ENCODE assay signal across 9 cellular contexts in the genomic region with DNA sequence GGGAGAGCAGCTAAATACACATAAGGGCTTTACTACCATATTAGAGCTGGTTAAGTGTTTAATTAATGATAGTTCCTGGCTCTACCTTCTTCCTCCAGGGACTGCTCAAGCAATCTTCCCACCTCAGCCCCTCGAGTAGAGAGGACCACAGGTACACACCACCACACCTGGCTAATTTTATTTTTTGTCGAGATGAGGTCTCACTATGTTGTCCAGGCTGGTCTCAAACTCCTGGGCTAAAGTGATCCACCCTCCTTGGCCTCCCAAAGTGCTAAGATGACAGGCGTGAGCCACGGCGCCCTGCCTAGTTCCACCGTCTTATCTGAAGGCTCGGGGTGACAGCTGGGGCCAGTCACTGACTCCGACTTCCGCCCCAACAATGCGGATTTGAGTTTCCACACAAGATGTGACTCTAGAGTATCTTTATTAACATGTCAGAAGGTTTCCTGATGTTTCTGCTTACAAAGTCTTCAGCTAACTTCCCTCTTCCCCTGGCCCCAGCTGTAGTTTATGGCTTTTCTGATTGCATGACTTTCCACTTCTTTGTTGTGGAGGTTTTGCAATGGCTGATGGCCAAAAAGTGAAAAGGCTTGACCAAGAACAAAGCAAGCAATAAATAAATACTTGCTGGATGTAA. TPM values are rescaled to one million over a fixed set of nuclear protein-coding genes. Genes with fewer than 3 reads are reported as not detected.
DNase-seq lines count a peak whose midpoint lies in the region; ATAC-seq and TF ChIP-seq lines count a peak whose summit lies in the region.
"Had no signal": no experiment of that assay in that cellular context is flagged by ENCODE, and none has a peak within 500 bp of the region (broad histone marks: within the 10 kb centered on the region; RNA-seq: fewer than 3 reads in every experiment).

No MANE protein-coding gene starts in this region.

- ATAC-seq in right lobe of liver = peak; percentile 54 to 83 (median 82)
- peak; percentile 88 for ATAC-seq in upper lobe of right lung
- ATAC-seq in activated CD4-positive, CD25-positive, alpha-beta regulatory T cell treated with anti-CD3 and anti-CD28 coated beads, Interleukin-2, amount 50 U/mL, for 24 hours = no peak

- no peak for DNase-seq in activated T-cell treated with anti-CD3 and anti-CD28 coated beads, Interleukin-2, amount 50 U/mL, for 24 hours
- no peak for DNase-seq in activated T-cell treated with anti-CD3 and anti-CD28 coated beads, Interleukin-2, amount 50 U/mL, for 1 hour
- DNase-seq in astrocyte of the spinal cord (ENCODE audit: low read depth, low spot score) (peak; percentile 42), right lobe of liver (peak in 2 of 3 donors; percentile 72 to 74), upper lobe of right lung (peak; percentile 75), occipital lobe (lab: John Stamatoyannopoulos, UW) (no peak), mesenteric fat pad (ENCODE audit: low spot score) (no peak)
- DNase-seq: ACHN had no signal

- H3K9me3 ChIP-seq in right lobe of liver (no peaks in the 10 kb centered on the region), upper lobe of right lung (no peaks in the 10 kb centered on the region)

- peaks cover 34% of the 10 kb centered on the region for H3K36me3 Mint-ChIP-seq in activated T-cell treated with anti-CD3 and anti-CD28 coated beads, Interleukin-2, amount 50 U/mL, for 24 hours (ENCODE audit: low read depth)

- H3K27me3 Mint-ChIP-seq in activated T-cell treated with anti-CD3 and anti-CD28 coated beads, Interleukin-2, amount 50 U/mL, for 24 hours = no peaks in the 10 kb centered on the region

- peaks cover 57% of the 10 kb centered on the region for H3K4me1 Mint-ChIP-seq in activated T-cell treated with anti-CD3 and anti-CD28 coated beads, Interleukin-2, amount 50 U/mL, for 24 hours (ENCODE audit: low read depth)

- no peak overlapping the region for H3K4me3 ChIP-seq in astrocyte of the spinal cord (ENCODE audit: low read depth, low read length)
- H3K4me3 ChIP-seq in right lobe of liver = no peak overlapping the region
- H3K4me3 ChIP-seq in upper lobe of right lung = no peak overlapping the region

- H3K36me3 ChIP-seq in right lobe of liver (no peaks in the 10 kb centered on the region), upper lobe of right lung (no peaks in the 10 kb centered on the region)

- TF ChIP-seq POLR2A in right lobe of liver (IDR thresholded peaks at IDR 0.05) = no peak

- in situ Hi-C loops in astrocyte of the spinal cord (cut with HindIII; ENCODE audit: low sequenced_read_pairs) = no loop called here

- 56% methylated on average over 6 of the region's 10 CpGs for WGBS in right lobe of liver (ENCODE audit: insufficient coverage, low coverage, low lambda C conversion rate, missing lambda C conversion rate)

- H3K9me3 Mint-ChIP-seq in activated T-cell treated with anti-CD3 and anti-CD28 coated beads, Interleukin-2, amount 50 U/mL, for 24 hours = no peaks in the 10 kb centered on the region

- no peak overlapping the region for H3K4me3 Mint-ChIP-seq in activated T-cell treated with anti-CD3 and anti-CD28 coated beads, Interleukin-2, amount 50 U/mL, for 24 hours

- no peak for TF ChIP-seq CTCF in astrocyte of the spinal cord (IDR thresholded peaks at IDR 0.05; ENCODE audit: low read depth, low read length)
- no peak for TF ChIP-seq CTCF in right lobe of liver (IDR thresholded peaks at IDR 0.05)
- TF ChIP-seq CTCF in upper lobe of right lung (IDR thresholded peaks at IDR 0.05) = no peak

- intact Hi-C loops in right lobe of liver (cut with DNase I) (no loop called here), upper lobe of right lung (cut with DNase I) (no loop called here)

- H3K27ac ChIP-seq in right lobe of liver (peak overlapping the region in 1 of 3 donors; percentile 14), upper lobe of right lung (peak overlapping the region; percentile 51)

- H3K27me3 ChIP-seq in right lobe of liver (no peaks in the 10 kb centered on the region), upper lobe of right lung (no peaks in the 10 kb centered on the region)

- peak overlapping the region; percentile 64 for H3K27ac Mint-ChIP-seq in activated T-cell treated with anti-CD3 and anti-CD28 coated beads, Interleukin-2, amount 50 U/mL, for 24 hours

- H3K4me1 ChIP-seq in right lobe of liver (peaks cover 0 to 20% (median 0%) of the 10 kb centered on the region in 4 donors), upper lobe of right lung (peaks cover 40% of the 10 kb centered on the region)

RNA-seq across cellular contexts. Expression of a gene that starts 16.8 kb away (rescaled TPM):
- total RNA-seq in right lobe of liver = 100 to 1,000 TPM in 2 of 6 experiments, 10 to 100 TPM in 4; 53.2 to 117 (median 66.9) TPM
- 83.1 TPM for total RNA-seq in upper lobe of right lung
- 11.4 TPM for total RNA-seq in occipital lobe
- 58.7 TPM for total RNA-seq in mesenteric fat pad

RNA-seq across cellular contexts. Expression of a gene that starts 44.7 kb away (rescaled TPM):
- total RNA-seq in right lobe of liver (under 1 TPM in 2 of 6 experiments, not detected in 4; 0.53 to 0.59 TPM), upper lobe of right lung (0.55 TPM), occipital lobe (0.62 TPM), mesenteric fat pad (2.8 TPM)

RNA-seq across cellular contexts. Expression of a gene that starts 48.6 kb away (rescaled TPM):
- total RNA-seq in right lobe of liver = not detected
- total RNA-seq in upper lobe of right lung = not detected
- total RNA-seq in occipital lobe = not detected
- not detected for total RNA-seq in mesenteric fat pad

Comparison
In these comparisons a context has a peak if more than half of its experiments do, and no peak if none do; other contexts are left out.
1. DNase-seq: peak in astrocyte of the spinal cord (single experiment), right lobe of liver (2 of 3) and upper lobe of right lung (single experiment); none in activated T-cell treated with anti-CD3 and anti-CD28 coated beads, Interleukin-2, amount 50 U/mL, for 24 hours (single experiment), activated T-cell treated with anti-CD3 and anti-CD28 coated beads, Interleukin-2, amount 50 U/mL, for 1 hour (single experiment), occipital lobe (single experiment) and mesenteric fat pad (single experiment).
2. ATAC-seq: peak in right lobe of liver (4 of 4) and upper lobe of right lung (single experiment); none in activated CD4-positive, CD25-positive, alpha-beta regulatory T cell treated with anti-CD3 and anti-CD28 coated beads, Interleukin-2, amount 50 U/mL, for 24 hours (0 of 2).